ENCODE assay signal across 28 cellular contexts in the genomic region with DNA sequence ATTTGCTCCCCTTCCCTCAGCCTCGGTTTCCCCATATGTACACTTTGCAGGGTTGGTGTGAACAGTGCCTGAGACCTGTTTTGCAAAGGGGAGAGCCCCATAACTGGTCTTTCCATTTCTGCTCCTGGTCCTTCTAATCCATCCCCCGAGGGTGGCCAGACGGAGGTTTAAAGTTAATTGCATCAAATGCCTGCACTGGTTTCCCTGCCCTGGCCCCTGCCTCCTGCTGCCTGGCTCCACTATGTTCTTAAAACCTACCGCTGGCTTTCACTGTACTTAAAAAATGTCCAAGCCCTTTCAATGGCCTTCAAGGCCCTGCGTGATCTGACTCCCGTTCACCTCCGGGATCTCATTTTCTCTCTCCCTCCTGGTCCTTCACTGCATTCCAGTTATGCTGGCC.
"Had no signal": no experiment of that assay in that cellular context is flagged by ENCODE, and none has a peak within 500 bp of the region (broad histone marks: within the 10 kb centered on the region; RNA-seq: fewer than 3 reads in every experiment).

No MANE protein-coding gene starts in this region.

- H3K4me1 Mint-ChIP-seq: central memory CD8-positive, alpha-beta T cell had no signal

- H3K36me3 ChIP-seq: colonic mucosa, heart right ventricle, left lung, lower lobe of right lung, neutrophil, transverse colon, uterus had no signal

- H3K27ac ChIP-seq: colonic mucosa, dorsolateral prefrontal cortex, heart right ventricle, left lung, lower lobe of right lung, neutrophil, SK-N-MC, testis, transverse colon, uterus, VCaP had no signal

- H3K27ac Mint-ChIP-seq: activated naive CD8-positive, alpha-beta T cell; activated T-helper 2 cell treated with anti-CD3 and anti-CD28 coated beads, Interferon-gamma antibody, Interleukin-2, Interleukin-4, amounts not matched to agents 10 μg/mL and 5 μg/mL and 100 μg/mL, durations not matched to agents 14 hours and 24 hours and 36 hours; effector memory CD8-positive, alpha-beta T cell; progenitor cell of endocrine pancreas had no signal

- H3K4me3 ChIP-seq: colonic mucosa, dorsolateral prefrontal cortex, heart right ventricle, left lung, lower lobe of right lung, SK-N-MC, testis, transverse colon, uterus had no signal

- H3K9me3 Mint-ChIP-seq: activated T-helper 2 cell treated with anti-CD3 and anti-CD28 coated beads, Interferon-gamma antibody, Interleukin-2, Interleukin-4, amounts not matched to agents 10 μg/mL and 5 μg/mL and 100 μg/mL, durations not matched to agents 14 hours and 24 hours and 36 hours; central memory CD8-positive, alpha-beta T cell; effector memory CD8-positive, alpha-beta T cell had no signal

- H3K9me3 ChIP-seq: colonic mucosa, heart right ventricle, left lung, lower lobe of right lung, neutrophil, testis, transverse colon, uterus had no signal

- H3K4me1 ChIP-seq: colonic mucosa, left lung, lower lobe of right lung, uterus had no signal

- ATAC-seq: activated CD4-positive, CD25-positive, alpha-beta regulatory T cell treated with anti-CD3 and anti-CD28 coated beads, Interleukin-2, amount 50 U/mL, for 24 hours; effector memory CD8-positive, alpha-beta T cell; heart right ventricle; left lung; lower lobe of right lung had no signal

- H3K27me3 Mint-ChIP-seq: activated naive CD8-positive, alpha-beta T cell; progenitor cell of endocrine pancreas had no signal

- DNase-seq: activated CD4-positive, alpha-beta T cell treated with anti-CD3 and anti-CD28 coated beads for 48 hours; activated CD4-positive, alpha-beta T cell treated with anti-CD3 and anti-CD28 coated beads, Interleukin-2, amount 50 U/mL, for 48 hours; activated CD8-positive, alpha-beta memory T cell treated with anti-CD3 and anti-CD28 coated beads for 24 hours; activated naive CD4-positive, alpha-beta T cell treated with Interleukin-2 at 50 U/mL for 16 hours; activated T-cell treated with anti-CD3 and anti-CD28 coated beads, Interleukin-2, amount 50 U/mL, for 48 hours; anterior cingulate cortex; colonic mucosa; effector memory CD8-positive, alpha-beta T cell; heart right ventricle; left lung; lower lobe of right lung; mesenchymal stem cell; retina; stimulated activated CD4-positive, alpha-beta T cell treated with anti-CD3 and anti-CD28 coated beads, Interleukin-15, amount 100 ng/mL, for 24 hours; stimulated activated naive CD4-positive, alpha-beta T cell treated with Interleukin-2 at 50 U/mL for 16 hours; testis; transverse colon; uterus had no signal

- H3K36me3 Mint-ChIP-seq: activated naive CD8-positive, alpha-beta T cell had no signal

- H3K27me3 ChIP-seq: colonic mucosa, heart right ventricle, left lung, neutrophil, testis, transverse colon, uterus had no signal

- H3K4me3 Mint-ChIP-seq: activated naive CD8-positive, alpha-beta T cell; central memory CD8-positive, alpha-beta T cell; effector memory CD8-positive, alpha-beta T cell; nephron had no signal
